In the genomic region with DNA sequence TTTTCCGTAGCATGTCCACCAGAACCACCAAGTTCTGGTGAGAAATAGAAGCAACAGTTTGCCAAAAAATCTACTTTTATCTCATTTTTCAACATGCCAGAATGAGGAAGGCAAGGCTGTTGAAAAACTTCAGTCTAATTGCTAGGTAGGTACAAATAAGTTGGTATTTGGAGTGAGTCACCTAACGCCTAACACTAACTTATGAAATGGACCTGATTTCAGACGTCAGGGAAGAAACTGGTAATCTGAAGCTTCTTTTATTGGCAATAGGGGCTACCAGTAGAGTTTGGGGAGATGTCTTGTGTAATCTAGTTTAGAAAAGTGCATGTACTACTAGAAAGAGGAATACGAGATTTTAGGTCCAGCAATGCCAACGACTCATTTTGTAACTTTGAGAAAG, we compare ENCODE assay signal across 29 cellular contexts. TPM values are rescaled to one million over a fixed set of nuclear protein-coding genes. Genes with fewer than 3 reads are reported as not detected.
"Had no signal": no experiment of that assay in that cellular context is flagged by ENCODE, and none has a peak within 500 bp of the region (broad histone marks: within the 10 kb centered on the region; RNA-seq: fewer than 3 reads in every experiment).

No MANE protein-coding gene starts in this region.

- ATAC-seq: activated CD8-positive, alpha-beta memory T cell treated with anti-CD3 and anti-CD28 coated beads, Interleukin-2, amount 10 ng/mL, durations not matched to agents 7 days and 5 days; activated naive CD8-positive, alpha-beta T cell treated with anti-CD3 and anti-CD28 coated beads, Interleukin-2, amount 50 U/mL, for 24 hours; K562; SK-N-SH treated with all-trans-retinoic acid at 6 μM for 48 hours; T-cell; T-helper 17 cell had no signal

- FAIRE-seq: K562 had no signal

- H3K27me3 ChIP-seq: cardiac muscle cell had no signal

- H3K4me3 ChIP-seq: cardiac muscle cell, K562 had no signal

- DNase-seq: activated B cell treated with CpG ODN at 0.5 μM for 24 hours; activated CD4-positive, alpha-beta memory T cell treated with anti-CD3 and anti-CD28 coated beads, Interleukin-2, amount 10 ng/mL, durations not matched to agents 7 days and 5 days; activated CD4-positive, alpha-beta T cell treated with anti-CD3 and anti-CD28 coated beads for 1 hour; activated CD4-positive, alpha-beta T cell treated with anti-CD3 and anti-CD28 coated beads for 48 hours; activated CD8-positive, alpha-beta memory T cell treated with anti-CD3 and anti-CD28 coated beads for 24 hours; activated CD8-positive, alpha-beta memory T cell treated with anti-CD3 and anti-CD28 coated beads, Interleukin-2, amount 10 ng/mL, durations not matched to agents 7 days and 5 days; activated CD8-positive, alpha-beta memory T cell treated with anti-CD3 and anti-CD28 coated beads, Interleukin-2, amount 50 U/mL, for 48 hours; activated effector memory CD4-positive, alpha-beta T cell treated with Interleukin-2 at 50 U/mL for 16 hours; activated naive CD4-positive, alpha-beta T cell treated with anti-CD3 and anti-CD28 coated beads, Interleukin-2, amount 10 ng/mL, durations not matched to agents 7 days and 5 days; activated naive CD8-positive, alpha-beta T cell treated with anti-CD3 and anti-CD28 coated beads, Interleukin-2, amount 50 U/mL, for 24 hours; activated T-cell treated with anti-CD3 and anti-CD28 coated beads, Interleukin-2, amount 50 U/mL, for 48 hours; anterior cingulate cortex; MV-4-11; NCI-H1092; NCI-H1436 treated with DMSO at 0.1 percent for 48 hours; NCI-H1694 treated with DMSO at 0.1 percent for 48 hours; NCI-H2029; NCI-H345; NCI-H510A; NCI-H526; NCI-H748 treated with DMSO at 0.1 percent for 48 hours; NK-92 treated with Interleukin-12 subunit alpha and Interleukin-12 subunit beta, amount 100 ng/mL, for 24 hours; SHP77; T-cell; T-helper 17 cell had no signal

- H3K36me3 ChIP-seq: cardiac muscle cell had no signal

- H3K27ac ChIP-seq: cardiac muscle cell, VCaP had no signal

RNA-seq across cellular contexts. Expression of a gene that starts 4.4 kb away (rescaled TPM):
- total RNA-seq: activated B cell treated with CpG ODN at 0.5 μM for 24 hours; activated CD4-positive, alpha-beta memory T cell treated with anti-CD3 and anti-CD28 coated beads, Interleukin-2, amount 10 ng/mL, durations not matched to agents 7 days and 5 days; activated CD8-positive, alpha-beta memory T cell treated with anti-CD3 and anti-CD28 coated beads, Interleukin-2, amount 10 ng/mL, durations not matched to agents 7 days and 5 days; cardiac muscle cell; T-cell; T-helper 17 cell had no signal
- polyA plus RNA-seq: cardiac muscle cell had no signal
